ENCODE assay signal across 11 cellular contexts in genomic region chr15:69450968-69451695, GRCh38. TPM values are rescaled to one million over a fixed set of nuclear protein-coding genes. Genes with fewer than 3 reads are reported as not detected.
DNase-seq lines count a peak whose midpoint lies in the region; ATAC-seq and TF ChIP-seq lines count a peak whose summit lies in the region.
"Had no signal": no experiment of that assay in that cellular context is flagged by ENCODE, and none has a peak within 500 bp of the region (broad histone marks: within the 10 kb centered on the region; RNA-seq: fewer than 3 reads in every experiment).

No MANE protein-coding gene starts in this region.

- no peaks in the 10 kb centered on the region for H3K9me3 ChIP-seq in HEK293 (ENCODE audit: control insufficient read depth, insufficient read depth, low read depth, low read length)
- H3K9me3 ChIP-seq in liver (ENCODE audit: control insufficient read depth in 4 of 4, low read length in 3 of 4): no peaks in the 10 kb centered on the region

- no peak for TF ChIP-seq CTCF in HEK293 (tag by site-specific recombination; IDR thresholded peaks at IDR 0.05)
- TF ChIP-seq CTCF in activated CD8-positive, alpha-beta T cell treated with anti-CD3 and anti-CD28 coated beads for 36 hours (IDR thresholded peaks at IDR 0.05): no peak
- no peak for TF ChIP-seq CTCF in liver (IDR thresholded peaks at IDR 0.05; ENCODE audit: low read depth, low read length, missing input control)

- peaks cover 35% of the 10 kb centered on the region for H3K79me2 ChIP-seq in ACC112 (ENCODE audit: control insufficient read depth, insufficient read depth, low read length, unreplicated experiment)

- H3K4me3 ChIP-seq in ACC112 (ENCODE audit: low read depth, low read length): no peak overlapping the region; the same call in 1 of the 2 replicates
- H3K4me3 ChIP-seq in HEK293 (ENCODE audit: low read depth, low read length): no peak overlapping the region
- H3K4me3 ChIP-seq in liver (ENCODE audit: low read depth in 1 of 3, low read length in 3 of 3): no peak overlapping the region

- peak overlapping the region; percentile 99 for H3K4me3 Mint-ChIP-seq in activated CD8-positive, alpha-beta T cell treated with anti-CD3 and anti-CD28 coated beads for 36 hours

- POLR2A ChIA-PET in HEK293 (lab: Yijun Ruan, JAX): interaction anchor here (0.5 to 4.4 kb wide), 7 partner anchors 10 to 291 kb away, joined by 3 to 107 read pairs (median 8); partner anchors contain the start of gene GLCE
- POLR2A ChIA-PET in activated CD8-positive, alpha-beta T cell treated with anti-CD3 and anti-CD28 coated beads for 36 hours (lab: Charles Lee): interaction anchor here (1.1 to 7.2 kb wide), 9 partner anchors 8 to 646 kb away, joined by 3 to 225 read pairs (median 16); partner anchors contain the start of genes KIF23 and TLE3

- no peak overlapping the region for H2AFZ ChIP-seq in ACC112 (ENCODE audit: low read length, unreplicated experiment)

- no peak for ATAC-seq in activated CD8-positive, alpha-beta T cell treated with anti-CD3 and anti-CD28 coated beads for 36 hours
- ATAC-seq in GM19467 (IDR thresholded peaks at IDR 0.05; ENCODE audit: unreplicated experiment): no peak
- ATAC-seq: left colon had no signal

- H3K9me3 Mint-ChIP-seq in activated CD8-positive, alpha-beta T cell treated with anti-CD3 and anti-CD28 coated beads for 36 hours: no peaks in the 10 kb centered on the region

- CTCF ChIA-PET in HEK293 (lab: Yijun Ruan, JAX): interaction anchor here (0.8 to 3.2 kb wide), 6 partner anchors 11 to 392 kb away, joined by 4 to 15 read pairs (median 7); no protein-coding TSS in a partner anchor
- CTCF ChIA-PET in activated CD8-positive, alpha-beta T cell treated with anti-CD3 and anti-CD28 coated beads for 36 hours (lab: Charles Lee): interaction anchor here (0.6 to 4.2 kb wide), 7 partner anchors 11 to 304 kb away, joined by 3 to 40 read pairs (median 3); no protein-coding TSS in a partner anchor

- intact Hi-C loops in activated CD8-positive, alpha-beta T cell treated with anti-CD3 and anti-CD28 coated beads for 36 hours (cut with micrococcal nuclease): no loop called here

- peaks cover 21% of the 10 kb centered on the region for H3K4me1 Mint-ChIP-seq in activated CD8-positive, alpha-beta T cell treated with anti-CD3 and anti-CD28 coated beads for 36 hours (ENCODE audit: low read depth)

- DNase-seq in activated CD8-positive, alpha-beta T cell treated with anti-CD3 and anti-CD28 coated beads for 36 hours: no peak
- DNase-seq in DMS153 (lab: John Stamatoyannopoulos, UW) (no peak), kidney glomerular epithelial cell (lab: John Stamatoyannopoulos, UW) (no peak), substantia nigra (lab: John Stamatoyannopoulos, UW) (no peak)
- DNase-seq: effector CD4-positive, alpha-beta T cell; IMR-90 had no signal

- peaks cover 38% of the 10 kb centered on the region for H3K36me3 ChIP-seq in ACC112 (ENCODE audit: insufficient read depth, low read length)
- peaks cover 56 to 58% of the 10 kb centered on the region in 2 experiments for H3K36me3 ChIP-seq in HEK293 (ENCODE audit: control insufficient read depth in 2 of 2, insufficient read depth in 1 of 2, low read length in 2 of 2)
- H3K36me3 ChIP-seq in liver (ENCODE audit: control insufficient read depth in 4 of 4, insufficient read depth in 3 of 4, low read depth in 1 of 4, low read length in 3 of 4): peaks cover 3 to 11% (median 8%) of the 10 kb centered on the region in 4 donors

- no peak for TF ChIP-seq RAD21 in liver (IDR thresholded peaks at IDR 0.05)

- WGBS in liver: 76% methylated on average over 12 of the region's 12 CpGs

- H3K27ac ChIP-seq in ACC112 (ENCODE audit: low read depth, low read length): peak overlapping the region; percentile 51; the same call in 1 of the 2 replicates
- no peak overlapping the region for H3K27ac ChIP-seq in HEK293 (ENCODE audit: extremely low read depth, low read depth, low read length)
- H3K27ac ChIP-seq in liver (ENCODE audit: low read depth in 1 of 2, low read length in 2 of 2): no peak overlapping the region
- no peak overlapping the region for H3K27ac ChIP-seq in substantia nigra (ENCODE audit: low read depth, low read length, poor library complexity, severe bottlenecking)

- peaks cover 56% of the 10 kb centered on the region for H3K36me3 Mint-ChIP-seq in activated CD8-positive, alpha-beta T cell treated with anti-CD3 and anti-CD28 coated beads for 36 hours (ENCODE audit: low read depth)

- no peak overlapping the region for H3K9ac ChIP-seq in liver (ENCODE audit: low read depth in 1 of 2, low read length in 2 of 2)

- H3K27ac Mint-ChIP-seq in activated CD8-positive, alpha-beta T cell treated with anti-CD3 and anti-CD28 coated beads for 36 hours: peak overlapping the region; percentile 99

- H3K27me3 ChIP-seq in ACC112 (ENCODE audit: insufficient read depth, low read length) (no peaks in the 10 kb centered on the region), liver (ENCODE audit: control insufficient read depth in 4 of 4, insufficient read depth in 4 of 4, low read length in 3 of 4) (no peaks in the 10 kb centered on the region)

- H3K4me1 ChIP-seq in ACC112 (ENCODE audit: control insufficient read depth, insufficient read depth, low read length, unreplicated experiment) (peaks cover 20% of the 10 kb centered on the region), HEK293 (ENCODE audit: control insufficient read depth, insufficient read depth, low read length) (peaks cover 10% of the 10 kb centered on the region), liver (ENCODE audit: control insufficient read depth in 4 of 4, insufficient read depth in 4 of 4, low read length in 3 of 4) (peaks cover 4 to 28% (median 21%) of the 10 kb centered on the region in 4 donors)

- H3K27me3 Mint-ChIP-seq in activated CD8-positive, alpha-beta T cell treated with anti-CD3 and anti-CD28 coated beads for 36 hours: no peaks in the 10 kb centered on the region

TF ChIP-seq in HEK293, 187 proteins besides CTCF, POLR2A, EP300 and RAD21:
- TF ChIP-seq SP2 (tag by site-specific recombination; IDR thresholded peaks at IDR 0.05) (no peak), KLF1 (tag by site-specific recombination; IDR thresholded peaks at IDR 0.05) (0 out of 2 replicates have a peak, but pooled peaks have one; percentile 8), ZNF473 (tag by site-specific recombination; IDR thresholded peaks at IDR 0.05) (no peak)

TF ChIP-seq in liver, 16 proteins besides CTCF, POLR2A, EP300 and RAD21:
- TF ChIP-seq FOXA2 (IDR thresholded peaks at IDR 0.05) (peak; percentile 26), JUND (IDR thresholded peaks at IDR 0.05) (peak in 1 of 2 donors; percentile 22), HNF4A (conservative IDR thresholded peaks at IDR 0.05) (peak in 1 of 2 donors; percentile 9), ZBTB33 (IDR thresholded peaks at IDR 0.05) (no peak)

RNA-seq across cellular contexts. Expression of gene RPLP1, which starts 1.5 kb away (rescaled TPM):
- 1,000 to 10,000 TPM; 2,583 to 2,701 TPM for total RNA-seq in activated CD8-positive, alpha-beta T cell treated with anti-CD3 and anti-CD28 coated beads for 36 hours
- total RNA-seq in liver: 10 to 100 TPM; 45.2 to 69.6 TPM
- polyA plus RNA-seq in liver: 100 to 1,000 TPM; 568 to 765 TPM

RNA-seq across cellular contexts. Expression of gene KIF23, which starts 37.0 kb away (rescaled TPM):
- total RNA-seq in activated CD8-positive, alpha-beta T cell treated with anti-CD3 and anti-CD28 coated beads for 36 hours: 10 to 100 TPM; 45.4 to 47.0 TPM
- 10 to 100 TPM in 1 of 2 donors, under 1 TPM in 1; 0.25 to 32.8 TPM for total RNA-seq in liver
- polyA plus RNA-seq in liver: 1 to 10 TPM in 1 of 2 donors, under 1 TPM in 1; 0.88 to 1.2 TPM

Comparison
In these comparisons a context has a peak if more than half of its experiments do, and no peak if none do; other contexts are left out.
1. RNA of gene RPLP1, which starts 1.5 kb away (total RNA-seq): 2,583 to 2,701 TPM in activated CD8-positive, alpha-beta T cell treated with anti-CD3 and anti-CD28 coated beads for 36 hours; 45.2 to 69.6 TPM in liver; every median in the first group is over 10 times any median in the second.